Comparison of ENCODE assay signal across 1 cellular context in genomic region chr11:3659595-3660515, GRCh38.
TF ChIP-seq lines count a peak whose summit lies in the region.

No MANE protein-coding gene starts in this region.

TF ChIP-seq in HepG2, 621 proteins besides CTCF, POLR2A, EP300 and RAD21:
- TF ChIP-seq CENPBD1 (CRISPR knock-in tag; IDR thresholded peaks at IDR 0.05; ENCODE audit: borderline replicate concordance, low read depth) (no peak), ZNF331 (CRISPR knock-in tag; IDR thresholded peaks at IDR 0.05) (no peak), NCOA5 (CRISPR knock-in tag; IDR thresholded peaks at IDR 0.05) (no peak), POGZ (CRISPR knock-in tag; IDR thresholded peaks at IDR 0.05) (no peak), ZNF749 (CRISPR knock-in tag; IDR thresholded peaks at IDR 0.05; ENCODE audit: borderline replicate concordance) (no peak), ARID2 (CRISPR knock-in tag; IDR thresholded peaks at IDR 0.05; ENCODE audit: borderline replicate concordance) (no peak), SMAD3 (CRISPR knock-in tag; IDR thresholded peaks at IDR 0.05) (no peak), ZNF746 (CRISPR knock-in tag; IDR thresholded peaks at IDR 0.05) (no peak), ZNF674 (CRISPR knock-in tag; IDR thresholded peaks at IDR 0.05; ENCODE audit: low read depth) (no peak)
- TF ChIP-seq, protein P1, sequence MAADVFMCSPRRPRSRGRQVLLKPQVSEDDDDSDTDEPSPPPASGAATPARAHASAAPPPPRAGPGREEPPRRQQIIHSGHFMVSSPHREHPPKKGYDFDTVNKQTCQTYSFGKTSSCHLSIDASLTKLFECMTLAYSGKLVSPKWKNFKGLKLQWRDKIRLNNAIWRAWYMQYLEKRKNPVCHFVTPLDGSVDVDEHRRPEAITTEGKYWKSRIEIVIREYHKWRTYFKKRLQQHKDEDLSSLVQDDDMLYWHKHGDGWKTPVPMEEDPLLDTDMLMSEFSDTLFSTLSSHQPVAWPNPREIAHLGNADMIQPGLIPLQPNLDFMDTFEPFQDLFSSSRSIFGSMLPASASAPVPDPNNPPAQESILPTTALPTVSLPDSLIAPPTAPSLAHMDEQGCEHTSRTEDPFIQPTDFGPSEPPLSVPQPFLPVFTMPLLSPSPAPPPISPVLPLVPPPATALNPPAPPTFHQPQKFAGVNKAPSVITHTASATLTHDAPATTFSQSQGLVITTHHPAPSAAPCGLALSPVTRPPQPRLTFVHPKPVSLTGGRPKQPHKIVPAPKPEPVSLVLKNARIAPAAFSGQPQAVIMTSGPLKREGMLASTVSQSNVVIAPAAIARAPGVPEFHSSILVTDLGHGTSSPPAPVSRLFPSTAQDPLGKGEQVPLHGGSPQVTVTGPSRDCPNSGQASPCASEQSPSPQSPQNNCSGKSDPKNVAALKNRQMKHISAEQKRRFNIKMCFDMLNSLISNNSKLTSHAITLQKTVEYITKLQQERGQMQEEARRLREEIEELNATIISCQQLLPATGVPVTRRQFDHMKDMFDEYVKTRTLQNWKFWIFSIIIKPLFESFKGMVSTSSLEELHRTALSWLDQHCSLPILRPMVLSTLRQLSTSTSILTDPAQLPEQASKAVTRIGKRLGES (CRISPR knock-in tag; IDR thresholded peaks at IDR 0.05; ENCODE audit: borderline replicate concordance): no peak
- TF ChIP-seq, protein P2, sequence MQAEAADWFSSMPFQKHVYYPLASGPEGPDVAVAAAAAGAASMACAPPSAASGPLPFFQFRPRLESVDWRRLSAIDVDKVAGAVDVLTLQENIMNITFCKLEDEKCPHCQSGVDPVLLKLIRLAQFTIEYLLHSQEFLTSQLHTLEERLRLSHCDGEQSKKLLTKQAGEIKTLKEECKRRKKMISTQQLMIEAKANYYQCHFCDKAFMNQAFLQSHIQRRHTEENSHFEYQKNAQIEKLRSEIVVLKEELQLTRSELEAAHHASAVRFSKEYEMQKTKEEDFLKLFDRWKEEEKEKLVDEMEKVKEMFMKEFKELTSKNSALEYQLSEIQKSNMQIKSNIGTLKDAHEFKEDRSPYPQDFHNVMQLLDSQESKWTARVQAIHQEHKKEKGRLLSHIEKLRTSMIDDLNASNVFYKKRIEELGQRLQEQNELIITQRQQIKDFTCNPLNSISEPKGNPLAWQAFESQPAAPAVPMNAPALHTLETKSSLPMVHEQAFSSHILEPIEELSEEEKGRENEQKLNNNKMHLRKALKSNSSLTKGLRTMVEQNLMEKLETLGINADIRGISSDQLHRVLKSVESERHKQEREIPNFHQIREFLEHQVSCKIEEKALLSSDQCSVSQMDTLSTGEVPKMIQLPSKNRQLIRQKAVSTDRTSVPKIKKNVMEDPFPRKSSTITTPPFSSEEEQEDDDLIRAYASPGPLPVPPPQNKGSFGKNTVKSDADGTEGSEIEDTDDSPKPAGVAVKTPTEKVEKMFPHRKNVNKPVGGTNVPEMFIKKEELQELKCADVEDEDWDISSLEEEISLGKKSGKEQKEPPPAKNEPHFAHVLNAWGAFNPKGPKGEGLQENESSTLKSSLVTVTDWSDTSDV (CRISPR knock-in tag; IDR thresholded peaks at IDR 0.05): no peak
